ENCODE assay signal across 22 cellular contexts in the genomic region with DNA sequence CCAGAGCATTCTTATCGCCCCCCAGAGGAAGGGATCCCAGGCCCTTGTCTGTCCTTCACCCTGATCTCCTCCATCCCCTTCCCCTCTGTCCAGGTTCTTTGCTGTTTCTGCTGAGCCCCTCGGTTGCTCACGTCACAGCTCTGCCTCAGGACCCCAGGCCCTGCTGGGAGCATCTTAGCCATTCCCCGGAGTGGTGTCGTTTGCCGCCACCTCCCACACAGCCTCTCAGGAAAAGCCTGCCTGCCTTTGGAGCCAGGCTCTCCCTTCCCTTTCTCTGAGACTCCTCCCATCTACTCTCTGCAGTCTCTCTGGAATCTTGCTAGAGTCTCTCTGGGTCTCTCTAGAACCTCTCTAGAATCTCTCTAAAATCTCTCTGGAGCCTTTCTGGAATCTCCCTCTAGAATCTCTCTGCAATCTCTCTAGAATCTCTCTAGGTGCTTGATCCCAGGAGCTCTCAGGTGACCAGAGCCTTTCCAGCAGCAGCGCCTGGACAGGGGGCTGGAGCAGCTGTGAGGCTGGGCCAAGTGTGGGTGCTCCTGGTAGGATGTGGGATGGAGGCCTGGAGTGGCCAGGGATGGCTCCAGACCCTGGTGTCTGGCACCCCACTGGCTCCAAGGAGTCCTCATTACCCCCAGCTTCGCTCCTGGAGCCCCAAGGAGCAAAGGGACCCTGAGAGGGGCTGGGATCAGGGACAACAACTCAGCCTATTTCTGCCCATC.
"Had no signal": no experiment of that assay in that cellular context is flagged by ENCODE, and none has a peak within 500 bp of the region (broad histone marks: within the 10 kb centered on the region; RNA-seq: fewer than 3 reads in every experiment).

No MANE protein-coding gene starts in this region.

- H3K9me3 Mint-ChIP-seq: activated B cell treated with CpG ODN at 0.5 μM for 24 hours; activated naive CD4-positive, alpha-beta T cell treated with anti-CD3 and anti-CD28 coated beads for 36 hours had no signal

- H3K4me3 Mint-ChIP-seq: activated B cell treated with CpG ODN at 0.5 μM for 24 hours; activated CD4-positive, alpha-beta T cell treated with anti-CD3 and anti-CD28 coated beads, Interleukin-2, amount 10 ng/mL, durations not matched to agents 24 days and 14 days; activated naive CD4-positive, alpha-beta T cell treated with anti-CD3 and anti-CD28 coated beads for 36 hours; activated naive CD8-positive, alpha-beta T cell; activated T-cell treated with anti-CD3 and anti-CD28 coated beads, Interleukin-2, amount 50 U/mL, for 4 hours; brain had no signal

- H3K4me3 ChIP-seq: K562, SJSA1 had no signal

- H3K9me3 ChIP-seq: SJSA1 had no signal

- DNase-seq: activated B cell treated with CpG ODN at 0.5 μM for 24 hours; activated CD4-positive, alpha-beta T cell treated with anti-CD3 and anti-CD28 coated beads for 1 hour; activated CD4-positive, alpha-beta T cell treated with anti-CD3 and anti-CD28 coated beads, Interleukin-2, amount 10 ng/mL, durations not matched to agents 24 days and 14 days; activated CD4-positive, alpha-beta T cell treated with anti-CD3 and anti-CD28 coated beads, Interleukin-2, amount 50 U/mL, for 48 hours; activated CD8-positive, alpha-beta memory T cell treated with anti-CD3 and anti-CD28 coated beads for 24 hours; activated effector memory CD4-positive, alpha-beta T cell treated with anti-CD3 and anti-CD28 coated beads, Interleukin-2, amount 50 U/mL, for 16 hours; activated naive CD4-positive, alpha-beta T cell treated with anti-CD3 and anti-CD28 coated beads for 36 hours; activated T-cell treated with anti-CD3 and anti-CD28 coated beads, Interleukin-2, amount 50 U/mL, for 4 hours; amygdala; Karpas-422; MM.1S; NCI-H1105; NCI-H1436; NCI-H1694 treated with DMSO at 0.1 percent for 48 hours; NCI-H2029 treated with DMSO at 0.1 percent for 48 hours; NCI-H524; SHP77; SW 1271 had no signal

- H3K4me1 ChIP-seq: SJSA1 had no signal

- H3K36me3 Mint-ChIP-seq: activated naive CD8-positive, alpha-beta T cell; brain had no signal

- H3K4me1 Mint-ChIP-seq: activated B cell treated with CpG ODN at 0.5 μM for 24 hours; activated CD4-positive, alpha-beta T cell treated with anti-CD3 and anti-CD28 coated beads, Interleukin-2, amount 10 ng/mL, durations not matched to agents 24 days and 14 days had no signal

- H3K36me3 ChIP-seq: SJSA1 had no signal

- H3K27ac Mint-ChIP-seq: activated B cell treated with CpG ODN at 0.5 μM for 24 hours; activated CD4-positive, alpha-beta T cell treated with anti-CD3 and anti-CD28 coated beads, Interleukin-2, amount 10 ng/mL, durations not matched to agents 24 days and 14 days; activated naive CD4-positive, alpha-beta T cell treated with anti-CD3 and anti-CD28 coated beads for 36 hours; activated naive CD8-positive, alpha-beta T cell had no signal

- H3K27me3 Mint-ChIP-seq: activated CD4-positive, alpha-beta T cell treated with anti-CD3 and anti-CD28 coated beads, Interleukin-2, amount 10 ng/mL, durations not matched to agents 24 days and 14 days had no signal

- H3K27ac ChIP-seq: SJSA1 had no signal
